1 cellular context compared by ENCODE assay signal in the genomic region with DNA sequence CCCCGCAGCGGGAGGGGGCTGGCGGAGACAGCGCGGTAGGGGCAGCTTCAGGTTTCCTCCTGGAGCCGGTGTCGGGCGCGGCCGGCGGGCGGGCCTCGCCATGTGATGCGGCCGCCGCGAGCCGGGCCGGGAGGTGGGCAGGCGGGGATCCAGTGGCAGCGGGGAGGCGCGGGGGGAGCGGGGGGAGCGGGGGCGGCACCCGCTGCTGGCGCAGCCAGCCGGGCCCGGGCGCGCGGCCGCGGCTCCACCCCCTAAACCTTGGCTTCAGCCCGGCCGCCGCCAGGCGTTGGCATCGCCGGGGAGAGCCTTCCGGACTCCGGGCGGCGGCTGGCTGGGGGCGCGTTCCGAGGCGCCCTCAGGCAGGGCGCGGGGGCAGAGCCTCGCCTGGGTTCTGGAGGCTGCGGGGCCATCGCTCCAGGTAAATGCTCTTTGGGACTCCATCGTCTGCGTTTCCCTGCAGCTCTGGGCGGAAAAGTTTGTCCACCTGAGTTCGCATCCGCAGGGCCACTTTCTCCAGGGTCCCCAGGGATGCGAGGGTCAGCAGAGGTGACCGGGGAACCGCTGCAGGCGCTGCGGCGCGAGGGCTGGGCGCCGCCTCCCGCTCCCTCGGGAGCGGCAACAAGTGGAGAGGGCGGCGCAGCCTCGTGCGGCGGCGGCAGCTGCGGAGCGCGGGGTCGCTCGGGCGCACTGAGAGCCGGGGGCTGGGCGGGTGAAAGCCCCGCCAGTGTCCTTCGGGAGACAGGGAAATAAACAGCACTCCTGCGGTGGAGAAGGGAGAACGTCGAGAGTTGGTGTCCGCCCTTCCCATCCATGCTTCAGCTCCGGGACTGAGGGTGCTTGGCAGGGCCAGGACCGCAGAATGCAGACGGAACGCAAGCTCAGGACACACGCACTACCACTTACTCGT.
TF ChIP-seq lines count a peak whose summit lies in the region.

A gene with protein sequence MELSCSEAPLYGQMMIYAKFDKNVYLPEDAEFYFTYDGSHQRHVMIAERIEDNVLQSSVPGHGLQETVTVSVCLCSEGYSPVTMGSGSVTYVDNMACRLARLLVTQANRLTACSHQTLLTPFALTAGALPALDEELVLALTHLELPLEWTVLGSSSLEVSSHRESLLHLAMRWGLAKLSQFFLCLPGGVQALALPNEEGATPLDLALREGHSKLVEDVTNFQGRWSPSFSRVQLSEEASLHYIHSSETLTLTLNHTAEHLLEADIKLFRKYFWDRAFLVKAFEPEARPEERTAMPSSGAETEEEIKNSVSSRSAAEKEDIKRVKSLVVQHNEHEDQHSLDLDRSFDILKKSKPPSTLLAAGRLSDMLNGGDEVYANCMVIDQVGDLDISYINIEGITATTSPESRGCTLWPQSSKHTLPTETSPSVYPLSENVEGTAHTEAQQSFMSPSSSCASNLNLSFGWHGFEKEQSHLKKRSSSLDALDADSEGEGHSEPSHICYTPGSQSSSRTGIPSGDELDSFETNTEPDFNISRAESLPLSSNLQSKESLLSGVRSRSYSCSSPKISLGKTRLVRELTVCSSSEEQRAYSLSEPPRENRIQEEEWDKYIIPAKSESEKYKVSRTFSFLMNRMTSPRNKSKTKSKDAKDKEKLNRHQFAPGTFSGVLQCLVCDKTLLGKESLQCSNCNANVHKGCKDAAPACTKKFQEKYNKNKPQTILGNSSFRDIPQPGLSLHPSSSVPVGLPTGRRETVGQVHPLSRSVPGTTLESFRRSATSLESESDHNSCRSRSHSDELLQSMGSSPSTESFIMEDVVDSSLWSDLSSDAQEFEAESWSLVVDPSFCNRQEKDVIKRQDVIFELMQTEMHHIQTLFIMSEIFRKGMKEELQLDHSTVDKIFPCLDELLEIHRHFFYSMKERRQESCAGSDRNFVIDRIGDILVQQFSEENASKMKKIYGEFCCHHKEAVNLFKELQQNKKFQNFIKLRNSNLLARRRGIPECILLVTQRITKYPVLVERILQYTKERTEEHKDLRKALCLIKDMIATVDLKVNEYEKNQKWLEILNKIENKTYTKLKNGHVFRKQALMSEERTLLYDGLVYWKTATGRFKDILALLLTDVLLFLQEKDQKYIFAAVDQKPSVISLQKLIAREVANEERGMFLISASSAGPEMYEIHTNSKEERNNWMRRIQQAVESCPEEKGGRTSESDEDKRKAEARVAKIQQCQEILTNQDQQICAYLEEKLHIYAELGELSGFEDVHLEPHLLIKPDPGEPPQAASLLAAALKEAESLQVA (N-terminal part only) (plus strand): TSS at position 292 of the 907 bp plus-strand sequence. CDS start 58,656 bp downstream, outside the sequence.

TF ChIP-seq in GM12878, 131 proteins besides CTCF, POLR2A, EP300 and RAD21 (continued from another document):
- TF ChIP-seq, protein P1, sequence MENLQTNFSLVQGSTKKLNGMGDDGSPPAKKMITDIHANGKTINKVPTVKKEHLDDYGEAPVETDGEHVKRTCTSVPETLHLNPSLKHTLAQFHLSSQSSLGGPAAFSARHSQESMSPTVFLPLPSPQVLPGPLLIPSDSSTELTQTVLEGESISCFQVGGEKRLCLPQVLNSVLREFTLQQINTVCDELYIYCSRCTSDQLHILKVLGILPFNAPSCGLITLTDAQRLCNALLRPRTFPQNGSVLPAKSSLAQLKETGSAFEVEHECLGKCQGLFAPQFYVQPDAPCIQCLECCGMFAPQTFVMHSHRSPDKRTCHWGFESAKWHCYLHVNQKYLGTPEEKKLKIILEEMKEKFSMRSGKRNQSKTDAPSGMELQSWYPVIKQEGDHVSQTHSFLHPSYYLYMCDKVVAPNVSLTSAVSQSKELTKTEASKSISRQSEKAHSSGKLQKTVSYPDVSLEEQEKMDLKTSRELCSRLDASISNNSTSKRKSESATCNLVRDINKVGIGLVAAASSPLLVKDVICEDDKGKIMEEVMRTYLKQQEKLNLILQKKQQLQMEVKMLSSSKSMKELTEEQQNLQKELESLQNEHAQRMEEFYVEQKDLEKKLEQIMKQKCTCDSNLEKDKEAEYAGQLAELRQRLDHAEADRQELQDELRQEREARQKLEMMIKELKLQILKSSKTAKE (IDR thresholded peaks at IDR 0.05; ENCODE audit: low read depth, poor library complexity, severe bottlenecking): no peak
- TF ChIP-seq, protein P2, sequence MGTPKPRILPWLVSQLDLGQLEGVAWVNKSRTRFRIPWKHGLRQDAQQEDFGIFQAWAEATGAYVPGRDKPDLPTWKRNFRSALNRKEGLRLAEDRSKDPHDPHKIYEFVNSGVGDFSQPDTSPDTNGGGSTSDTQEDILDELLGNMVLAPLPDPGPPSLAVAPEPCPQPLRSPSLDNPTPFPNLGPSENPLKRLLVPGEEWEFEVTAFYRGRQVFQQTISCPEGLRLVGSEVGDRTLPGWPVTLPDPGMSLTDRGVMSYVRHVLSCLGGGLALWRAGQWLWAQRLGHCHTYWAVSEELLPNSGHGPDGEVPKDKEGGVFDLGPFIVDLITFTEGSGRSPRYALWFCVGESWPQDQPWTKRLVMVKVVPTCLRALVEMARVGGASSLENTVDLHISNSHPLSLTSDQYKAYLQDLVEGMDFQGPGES (IDR thresholded peaks at IDR 0.05): no peak
- TF ChIP-seq, protein P3, sequence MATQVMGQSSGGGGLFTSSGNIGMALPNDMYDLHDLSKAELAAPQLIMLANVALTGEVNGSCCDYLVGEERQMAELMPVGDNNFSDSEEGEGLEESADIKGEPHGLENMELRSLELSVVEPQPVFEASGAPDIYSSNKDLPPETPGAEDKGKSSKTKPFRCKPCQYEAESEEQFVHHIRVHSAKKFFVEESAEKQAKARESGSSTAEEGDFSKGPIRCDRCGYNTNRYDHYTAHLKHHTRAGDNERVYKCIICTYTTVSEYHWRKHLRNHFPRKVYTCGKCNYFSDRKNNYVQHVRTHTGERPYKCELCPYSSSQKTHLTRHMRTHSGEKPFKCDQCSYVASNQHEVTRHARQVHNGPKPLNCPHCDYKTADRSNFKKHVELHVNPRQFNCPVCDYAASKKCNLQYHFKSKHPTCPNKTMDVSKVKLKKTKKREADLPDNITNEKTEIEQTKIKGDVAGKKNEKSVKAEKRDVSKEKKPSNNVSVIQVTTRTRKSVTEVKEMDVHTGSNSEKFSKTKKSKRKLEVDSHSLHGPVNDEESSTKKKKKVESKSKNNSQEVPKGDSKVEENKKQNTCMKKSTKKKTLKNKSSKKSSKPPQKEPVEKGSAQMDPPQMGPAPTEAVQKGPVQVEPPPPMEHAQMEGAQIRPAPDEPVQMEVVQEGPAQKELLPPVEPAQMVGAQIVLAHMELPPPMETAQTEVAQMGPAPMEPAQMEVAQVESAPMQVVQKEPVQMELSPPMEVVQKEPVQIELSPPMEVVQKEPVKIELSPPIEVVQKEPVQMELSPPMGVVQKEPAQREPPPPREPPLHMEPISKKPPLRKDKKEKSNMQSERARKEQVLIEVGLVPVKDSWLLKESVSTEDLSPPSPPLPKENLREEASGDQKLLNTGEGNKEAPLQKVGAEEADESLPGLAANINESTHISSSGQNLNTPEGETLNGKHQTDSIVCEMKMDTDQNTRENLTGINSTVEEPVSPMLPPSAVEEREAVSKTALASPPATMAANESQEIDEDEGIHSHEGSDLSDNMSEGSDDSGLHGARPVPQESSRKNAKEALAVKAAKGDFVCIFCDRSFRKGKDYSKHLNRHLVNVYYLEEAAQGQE (IDR thresholded peaks at IDR 0.05; ENCODE audit: low read depth, low read length): no peak
- TF ChIP-seq EZH2 (IDR thresholded peaks at IDR 0.05; ENCODE audit: borderline replicate concordance, control insufficient read depth, low read depth, low read length): no peak
- no peak for TF ChIP-seq ESRRA (IDR thresholded peaks at IDR 0.05; ENCODE audit: low read length)
- TF ChIP-seq IKZF1 (conservative IDR thresholded peaks at IDR 0.05): peak; percentile 72
TF ChIP-seq in GM12878: peak in this region for 10.
